Comparison of ENCODE assay signal across 8 cellular contexts in genomic region chr20:34562643-34563042, GRCh38. TPM values are rescaled to one million over a fixed set of nuclear protein-coding genes. Genes with fewer than 3 reads are reported as not detected.
DNase-seq lines count a peak whose midpoint lies in the region; ATAC-seq and TF ChIP-seq lines count a peak whose summit lies in the region.

No MANE protein-coding gene starts in this region.

- ATAC-seq in right cardiac atrium = no peak
- ATAC-seq in upper lobe of left lung (ENCODE audit: low FRiP score in 2 of 2) = no peak

- no peaks in the 10 kb centered on the region for H3K79me2 ChIP-seq in OCI-LY3 (ENCODE audit: low read length)

- no peak overlapping the region for H3K4me2 ChIP-seq in OCI-LY3 (ENCODE audit: low read length)

- intact Hi-C loops in right cardiac atrium (cut with DNase I) = loop anchor here in 1 of 4 donors (10.0 kb wide), 1 partner anchor 142 kb away; the partner anchor contains the start of gene TP53INP2
- intact Hi-C loops in cardiac septum (cut with DNase I) = no loop called here

- peak; percentile 44 for TF ChIP-seq CTCF in OCI-LY3 (IDR thresholded peaks at IDR 0.05; ENCODE audit: low read depth, low read length)
- TF ChIP-seq CTCF in fibroblast of the aortic adventitia (IDR thresholded peaks at IDR 0.05; ENCODE audit: insufficient read depth, low read length) = peak; percentile 55
- TF ChIP-seq CTCF in upper lobe of left lung (IDR thresholded peaks at IDR 0.05) = peak in 5 of 6 experiments; percentile 16 to 56 (median 25)

- H3K36me3 ChIP-seq in OCI-LY3 (replicated peaks; ENCODE audit: low read depth, low read length) (no peaks in the 10 kb centered on the region), upper lobe of left lung (no peaks in the 10 kb centered on the region)

- H3K27me3 ChIP-seq in right cardiac atrium (ENCODE audit: control insufficient read depth, insufficient read depth) (no peaks in the 10 kb centered on the region), OCI-LY3 (ENCODE audit: low read depth, low read length) (no peaks in the 10 kb centered on the region), upper lobe of left lung (no peaks in the 10 kb centered on the region)

- peaks cover 3% of the 10 kb centered on the region; the same call in 1 of the 2 replicates for H4K20me1 ChIP-seq in OCI-LY3 (ENCODE audit: insufficient read depth, low read length)

- TF ChIP-seq POLR2A in upper lobe of left lung (IDR thresholded peaks at IDR 0.05) = no peak

- no peaks in the 10 kb centered on the region for H3K9me3 ChIP-seq in right cardiac atrium (ENCODE audit: control insufficient read depth, low read length)
- no peaks in the 10 kb centered on the region for H3K9me3 ChIP-seq in OCI-LY3 (ENCODE audit: insufficient read depth, low read length)
- no peaks in the 10 kb centered on the region for H3K9me3 ChIP-seq in upper lobe of left lung

- WGBS in right cardiac atrium = 63% methylated on average over 5 of the region's 5 CpGs
- WGBS in upper lobe of left lung, 2 donors = 68 to 80% methylated on average over 5 of the region's 5 CpGs

- H3K27ac ChIP-seq in right cardiac atrium (ENCODE audit: low read length) = no peak overlapping the region
- H3K27ac ChIP-seq in OCI-LY3 (ENCODE audit: low read length) = no peak overlapping the region
- no peak overlapping the region for H3K27ac ChIP-seq in upper lobe of left lung

- peak in 2 of 3 donors; percentile 61 to 66 for DNase-seq in right cardiac atrium
- no peak for DNase-seq in cardiac septum (ENCODE audit: low spot score)
- no peak for DNase-seq in fibroblast of the aortic adventitia (ENCODE audit: low read depth)
- no peak for DNase-seq in upper lobe of left lung
- no peak for DNase-seq in ecto neural progenitor cell (ENCODE audit: low spot score)
- DNase-seq in amniotic stem cell (lab: John Stamatoyannopoulos, UW) = no peak
- no peak for DNase-seq in GOT3 (lab: John Stamatoyannopoulos, UW)

- no peak overlapping the region for H2AFZ ChIP-seq in OCI-LY3 (ENCODE audit: low read depth, low read length)

- H3K4me3 ChIP-seq in right cardiac atrium (ENCODE audit: low read length) = no peak overlapping the region
- H3K4me3 ChIP-seq in OCI-LY3 (ENCODE audit: low read length) = no peak overlapping the region
- no peak overlapping the region for H3K4me3 ChIP-seq in fibroblast of the aortic adventitia (ENCODE audit: low read depth, low read length)
- no peak overlapping the region for H3K4me3 ChIP-seq in upper lobe of left lung

- TF ChIP-seq EP300 in upper lobe of left lung (IDR thresholded peaks at IDR 0.05) = no peak

- H3K4me1 ChIP-seq in right cardiac atrium (ENCODE audit: control insufficient read depth, insufficient read depth, low read length) = no peaks in the 10 kb centered on the region
- peaks cover 10% of the 10 kb centered on the region for H3K4me1 ChIP-seq in OCI-LY3 (ENCODE audit: low read length)
- H3K4me1 ChIP-seq in upper lobe of left lung = peaks cover 7 to 16% (median 9%) of the 10 kb centered on the region in 4 donors

- no peak overlapping the region for H3K9ac ChIP-seq in OCI-LY3 (ENCODE audit: low read length)

RNA-seq across cellular contexts. Expression of gene MAP1LC3A, which starts 4.1 kb away (rescaled TPM):
- total RNA-seq in right cardiac atrium (10 to 100 TPM; 61.8 to 85.7 (median 79.8) TPM), cardiac septum (61.0 TPM), fibroblast of the aortic adventitia (ENCODE audit: low replicate concordance) (15.8 and 20.2 TPM in 2 replicates), upper lobe of left lung (100 to 1,000 TPM in 1 of 6 donors, 10 to 100 TPM in 5; 41.9 to 148 (median 71.8) TPM)
- polyA plus RNA-seq in right cardiac atrium = 116 TPM

RNA-seq across cellular contexts. Expression of gene DYNLRB1, which starts 46.4 kb away (rescaled TPM):
- total RNA-seq in right cardiac atrium (100 to 1,000 TPM; 134 to 163 (median 151) TPM), cardiac septum (157 TPM), fibroblast of the aortic adventitia (ENCODE audit: low replicate concordance) (30.0 and 144 TPM in 2 replicates), upper lobe of left lung (100 to 1,000 TPM in 5 of 6 donors, 10 to 100 TPM in 1; 77.5 to 156 (median 122) TPM)
- polyA plus RNA-seq in right cardiac atrium = 289 TPM

Comparison
In these comparisons a context has a peak if more than half of its experiments do, and no peak if none do; other contexts are left out.
1. DNase-seq: peak in right cardiac atrium (2 of 3); none in cardiac septum (single experiment), fibroblast of the aortic adventitia (single experiment), upper lobe of left lung (0 of 2), ecto neural progenitor cell (single experiment), amniotic stem cell (single experiment) and GOT3 (single experiment).
2. Peak in every context shown above with its lines, with median percentiles within 50 percentile points of each other: CTCF ChIP-seq.